In genomic region chr3:18238721-18239331, GRCh38 we compare ENCODE assay signal across 20 cellular contexts.
"Had no signal": no experiment of that assay in that cellular context is flagged by ENCODE, and none has a peak within 500 bp of the region (broad histone marks: within the 10 kb centered on the region; RNA-seq: fewer than 3 reads in every experiment).

No MANE protein-coding gene starts in this region.

- H3K36me3 ChIP-seq: neural progenitor cell, stomach had no signal

- H3K9me3 ChIP-seq: mucosa of descending colon, psoas muscle, stomach had no signal

- H3K4me3 ChIP-seq: dorsolateral prefrontal cortex, mucosa of descending colon, neural progenitor cell, psoas muscle, stomach had no signal

- H3K27ac ChIP-seq: dorsolateral prefrontal cortex, neural progenitor cell, psoas muscle, stomach had no signal

- H3K9ac ChIP-seq: neural progenitor cell had no signal

- H3K4me1 ChIP-seq: psoas muscle, stomach had no signal

- H2AFZ ChIP-seq: neural progenitor cell had no signal

- DNase-seq: activated CD4-positive, alpha-beta T cell treated with anti-CD3 and anti-CD28 coated beads, Interleukin-2, amount 10 ng/mL, durations not matched to agents 7 days and 5 days; activated CD8-positive, alpha-beta memory T cell treated with anti-CD3 and anti-CD28 coated beads, Interleukin-2, amount 50 U/mL, for 4 hours; activated naive CD4-positive, alpha-beta T cell treated with anti-CD3 and anti-CD28 coated beads for 36 hours; activated T-cell treated with anti-CD3 and anti-CD28 coated beads, Interleukin-2, amount 50 U/mL, for 4 hours; aorta; caudate nucleus; dorsolateral prefrontal cortex; head of caudate nucleus; kidney glomerular epithelial cell; left ventricle myocardium superior; mucosa of descending colon; naive thymus-derived CD4-positive, alpha-beta T cell; psoas muscle; right cardiac atrium; small intestine; stimulated activated CD4-positive, alpha-beta T cell treated with anti-CD3 and anti-CD28 coated beads, Interleukin-4, amount 100 ng/mL, for 24 hours; stomach; T-helper 1 cell; T1000 had no signal

- ATAC-seq: left ventricle myocardium superior; mucosa of descending colon; naive thymus-derived CD4-positive, alpha-beta T cell; psoas muscle; right cardiac atrium had no signal

- H3K27me3 ChIP-seq: dorsolateral prefrontal cortex, stomach had no signal

- H3K4me2 ChIP-seq: neural progenitor cell had no signal
